In the genomic region with DNA sequence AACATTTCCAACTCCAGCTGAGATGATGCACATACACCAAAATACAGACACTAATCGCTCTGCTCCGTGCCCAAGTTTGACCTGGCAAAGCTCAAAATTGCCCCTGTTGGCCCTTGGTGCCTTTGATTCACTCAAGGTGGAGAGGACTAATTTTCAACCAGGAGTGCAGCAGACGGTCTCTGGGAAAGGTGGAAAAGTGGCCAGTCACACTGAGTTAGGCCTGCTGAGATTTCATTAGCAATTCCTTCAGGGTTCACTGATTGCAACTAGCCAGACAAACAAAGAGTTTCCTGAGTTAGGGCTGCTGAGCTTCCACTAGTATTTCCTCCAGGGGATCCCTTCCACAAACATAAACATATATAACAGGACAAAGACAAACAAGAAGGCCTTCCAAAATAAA, we compare ENCODE assay signal across 1 cellular context.
TF ChIP-seq lines count a peak whose summit lies in the region.

No MANE protein-coding gene starts in this region.

TF ChIP-seq in SK-N-SH treated with all-trans-retinoic acid at 6 μM for 48 hours, 23 proteins besides CTCF, POLR2A, EP300 and RAD21 (continued from another document):
- TF ChIP-seq, protein P1, sequence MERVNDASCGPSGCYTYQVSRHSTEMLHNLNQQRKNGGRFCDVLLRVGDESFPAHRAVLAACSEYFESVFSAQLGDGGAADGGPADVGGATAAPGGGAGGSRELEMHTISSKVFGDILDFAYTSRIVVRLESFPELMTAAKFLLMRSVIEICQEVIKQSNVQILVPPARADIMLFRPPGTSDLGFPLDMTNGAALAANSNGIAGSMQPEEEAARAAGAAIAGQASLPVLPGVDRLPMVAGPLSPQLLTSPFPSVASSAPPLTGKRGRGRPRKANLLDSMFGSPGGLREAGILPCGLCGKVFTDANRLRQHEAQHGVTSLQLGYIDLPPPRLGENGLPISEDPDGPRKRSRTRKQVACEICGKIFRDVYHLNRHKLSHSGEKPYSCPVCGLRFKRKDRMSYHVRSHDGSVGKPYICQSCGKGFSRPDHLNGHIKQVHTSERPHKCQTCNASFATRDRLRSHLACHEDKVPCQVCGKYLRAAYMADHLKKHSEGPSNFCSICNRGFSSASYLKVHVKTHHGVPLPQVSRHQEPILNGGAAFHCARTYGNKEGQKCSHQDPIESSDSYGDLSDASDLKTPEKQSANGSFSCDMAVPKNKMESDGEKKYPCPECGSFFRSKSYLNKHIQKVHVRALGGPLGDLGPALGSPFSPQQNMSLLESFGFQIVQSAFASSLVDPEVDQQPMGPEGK (CRISPR knock-in tag; IDR thresholded peaks at IDR 0.05; ENCODE audit: borderline replicate concordance) = no peak
